24 cellular contexts compared by ENCODE assay signal in the genomic region with DNA sequence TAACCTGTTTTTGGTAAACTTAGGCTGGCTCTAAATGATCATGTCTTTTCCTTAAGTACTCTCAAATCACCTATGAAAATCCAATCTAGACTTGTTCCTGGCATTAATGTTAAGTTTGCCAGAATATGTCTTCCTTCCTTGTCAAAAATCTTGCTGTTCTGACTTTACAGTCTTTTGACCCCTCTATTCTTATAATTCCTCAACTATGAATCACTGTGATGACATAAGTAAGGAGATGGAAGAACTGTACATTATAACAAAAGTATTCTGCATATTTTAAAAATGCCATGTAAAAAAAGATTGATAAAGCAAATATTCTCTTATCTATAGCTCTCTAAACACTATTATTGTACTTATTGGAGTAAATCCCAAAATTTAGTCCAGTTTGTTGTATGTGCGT. TPM values are rescaled to one million over a fixed set of nuclear protein-coding genes. Genes with fewer than 3 reads are reported as not detected.
A peak's percentile ranks its signal among the peaks of the same experiment; 100 is the strongest.
DNase-seq lines count a peak whose midpoint lies in the region; ATAC-seq, FAIRE-seq and TF ChIP-seq lines count a peak whose summit lies in the region.
"Had no signal": no experiment of that assay in that cellular context is flagged by ENCODE, and none has a peak within 500 bp of the region (broad histone marks: within the 10 kb centered on the region; RNA-seq: fewer than 3 reads in every experiment).

No MANE protein-coding gene starts in this region.

- H3K4me3 ChIP-seq in bronchial epithelial cell (ENCODE audit: low read depth, low read length): no peak overlapping the region
- no peak overlapping the region for H3K4me3 ChIP-seq in CD8-positive, alpha-beta T cell (ENCODE audit: low read depth, low read length)
- H3K4me3 ChIP-seq in suprapubic skin: no peak overlapping the region
- H3K4me3 ChIP-seq in mucosa of descending colon: no peak overlapping the region
- H3K4me3 ChIP-seq: adrenal gland, gastrocnemius medialis, lung, SK-N-MC, thyroid gland had no signal

- WGBS in suprapubic skin: 96% methylated on average over 1 of the region's 1 CpG

- no peak overlapping the region for H3K27ac ChIP-seq in CD8-positive, alpha-beta T cell (ENCODE audit: low read depth, low read length)
- H3K27ac ChIP-seq in suprapubic skin: no peak overlapping the region
- H3K27ac ChIP-seq: adrenal gland, gastrocnemius medialis, SK-N-MC, thyroid gland, VCaP had no signal

- H3K9me3 ChIP-seq in CD8-positive, alpha-beta T cell (ENCODE audit: low read length): no peaks in the 10 kb centered on the region
- no peaks in the 10 kb centered on the region for H3K9me3 ChIP-seq in suprapubic skin
- no peaks in the 10 kb centered on the region for H3K9me3 ChIP-seq in mucosa of descending colon
- H3K9me3 ChIP-seq: adrenal gland, gastrocnemius medialis, thyroid gland had no signal

- H3K27me3 Mint-ChIP-seq in CD8-positive, alpha-beta T cell (ENCODE audit: low read depth): no peaks in the 10 kb centered on the region

- H3K27me3 ChIP-seq in bronchial epithelial cell (ENCODE audit: control insufficient read depth, insufficient read depth, low read length) (no peaks in the 10 kb centered on the region), suprapubic skin (no peaks in the 10 kb centered on the region)
- no peaks in the 10 kb centered on the region for H3K27me3 ChIP-seq in CD8-positive, alpha-beta T cell (ENCODE audit: insufficient read depth, low read length)
- H3K27me3 ChIP-seq: adrenal gland, gastrocnemius medialis, thyroid gland had no signal

- H3K36me3 Mint-ChIP-seq in CD8-positive, alpha-beta T cell: peaks cover 2% of the 10 kb centered on the region

- TF ChIP-seq CTCF in bronchial epithelial cell (IDR thresholded peaks at IDR 0.05; ENCODE audit: insufficient read depth, low read length, severe bottlenecking) (no peak), suprapubic skin (IDR thresholded peaks at IDR 0.05) (no peak), mucosa of descending colon (IDR thresholded peaks at IDR 0.05) (no peak)
- TF ChIP-seq CTCF in CD8-positive, alpha-beta T cell (IDR thresholded peaks at IDR 0.05): no peak

- no peak for TF ChIP-seq EP300 in suprapubic skin (IDR thresholded peaks at IDR 0.05)

- H3K36me3 ChIP-seq in bronchial epithelial cell (ENCODE audit: control insufficient read depth, insufficient read depth, low read length): no peaks in the 10 kb centered on the region
- H3K36me3 ChIP-seq in CD8-positive, alpha-beta T cell (ENCODE audit: insufficient read depth, low read length): no peaks in the 10 kb centered on the region
- H3K36me3 ChIP-seq in suprapubic skin: no peaks in the 10 kb centered on the region
- no peaks in the 10 kb centered on the region for H3K36me3 ChIP-seq in mucosa of descending colon (ENCODE audit: low read depth)
- H3K36me3 ChIP-seq: adrenal gland, gastrocnemius medialis, thyroid gland had no signal

- no peak for ATAC-seq in CD8-positive, alpha-beta T cell
- no peak for ATAC-seq in mucosa of descending colon
- no peak for ATAC-seq in sciatic nerve
- ATAC-seq: gastrocnemius medialis; stimulated activated naive CD8-positive, alpha-beta T cell treated with anti-CD3 and anti-CD28 coated beads, Interleukin-15, Interleukin-2, amounts not matched to agents 100 U/mL and 50 U/mL, for 24 hours had no signal

- H3K4me1 ChIP-seq in CD8-positive, alpha-beta T cell (ENCODE audit: insufficient read depth, low read length): peaks cover 24% of the 10 kb centered on the region
- H3K4me1 ChIP-seq in suprapubic skin: peaks cover 6% of the 10 kb centered on the region
- H3K4me1 ChIP-seq in mucosa of descending colon (ENCODE audit: low read depth): peaks cover 6% of the 10 kb centered on the region
- H3K4me1 ChIP-seq: adrenal gland, gastrocnemius medialis, thyroid gland had no signal

- FAIRE-seq in HTR-8/SVneo (lab: Jason Lieb, UNC) (no peak), bronchial epithelial cell (lab: Jason Lieb, UNC) (no peak)

- no peaks in the 10 kb centered on the region for H3K9me3 Mint-ChIP-seq in CD8-positive, alpha-beta T cell
- H3K9me3 Mint-ChIP-seq: activated T-helper 2 cell treated with anti-CD3 and anti-CD28 coated beads, Interferon-gamma antibody, Interleukin-2, Interleukin-4, amounts not matched to agents 10 μg/mL and 5 μg/mL and 100 μg/mL, durations not matched to agents 14 hours and 24 hours and 36 hours; T-helper 2 cell treated with Interferon-gamma antibody and Interleukin-4, amounts not matched to agents 5 μg/mL and 100 μg/mL, for 36 hours had no signal

- peaks cover 28% of the 10 kb centered on the region for H3K4me1 Mint-ChIP-seq in CD8-positive, alpha-beta T cell (ENCODE audit: low read depth)

- POLR2A ChIA-PET in CD8-positive, alpha-beta T cell (lab: Charles Lee): interaction anchor here (0.6 to 4.8 kb wide), 2 partner anchors 56 to 135 kb away, joined by 3 to 32 read pairs; a partner anchor contains a TSS

- no peak for TF ChIP-seq POLR2A in suprapubic skin (IDR thresholded peaks at IDR 0.05)

- H3K4me3 Mint-ChIP-seq in CD8-positive, alpha-beta T cell: no peak overlapping the region
- H3K4me3 Mint-ChIP-seq: T-helper 2 cell treated with Interferon-gamma antibody and Interleukin-4, amounts not matched to agents 5 μg/mL and 100 μg/mL, for 36 hours had no signal

- intact Hi-C loops in CD8-positive, alpha-beta T cell (cut with DNase I, micrococcal nuclease): loop anchor here in 1 of 2 experiments (1.0 to 5.0 kb wide), 3 partner anchors 20 to 121 kb away; a partner anchor contains a TSS
- intact Hi-C loops in mucosa of descending colon (cut with DNase I, micrococcal nuclease) (no loop called here), sciatic nerve (cut with DNase I) (no loop called here)

- DNase-seq in EH (ENCODE audit: low read depth): peak; percentile 55
- peak; percentile 47 for DNase-seq in HTR-8/SVneo (ENCODE audit: insufficient read length, low spot score)
- DNase-seq in bronchial epithelial cell (ENCODE audit: low read depth): peak; percentile 33
- DNase-seq in kidney tubule cell (ENCODE audit: low spot score): peak; percentile 16
- DNase-seq in CD8-positive, alpha-beta T cell: no peak
- no peak for DNase-seq in suprapubic skin (ENCODE audit: low spot score in 2 of 2)
- no peak for DNase-seq in mucosa of descending colon
- no peak for DNase-seq in sciatic nerve (ENCODE audit: low spot score)
- DNase-seq: activated CD8-positive, alpha-beta memory T cell treated with anti-CD3 and anti-CD28 coated beads, Interleukin-2, amount 50 U/mL, for 48 hours; adrenal gland; COR-L47; gastrocnemius medialis; NCI-H1417; NCI-H510A; NK-92 treated with Interleukin-12 subunit alpha and Interleukin-12 subunit beta, amount 100 ng/mL, for 24 hours; stimulated activated CD4-positive, alpha-beta T cell treated with anti-CD3 and anti-CD28 coated beads, Interleukin-12 subunit alpha, Interleukin-12 subunit beta, amount 100 ng/mL, for 4 hours; stimulated activated CD4-positive, alpha-beta T cell treated with anti-CD3 and anti-CD28 coated beads, Interleukin-4, amount 100 ng/mL, for 4 hours; stimulated activated naive CD8-positive, alpha-beta T cell treated with anti-CD3 and anti-CD28 coated beads, Interleukin-15, Interleukin-2, amounts not matched to agents 100 U/mL and 50 U/mL, for 24 hours; thyroid gland had no signal

- CTCF ChIA-PET in CD8-positive, alpha-beta T cell (lab: Charles Lee): no interaction called here

- H3K27ac Mint-ChIP-seq in CD8-positive, alpha-beta T cell: no peak overlapping the region
- H3K27ac Mint-ChIP-seq: activated T-helper 2 cell treated with anti-CD3 and anti-CD28 coated beads, Interferon-gamma antibody, Interleukin-2, Interleukin-4, amounts not matched to agents 10 μg/mL and 5 μg/mL and 100 μg/mL, durations not matched to agents 14 hours and 24 hours and 36 hours; T-helper 2 cell treated with Interferon-gamma antibody and Interleukin-4, amounts not matched to agents 5 μg/mL and 100 μg/mL, for 36 hours had no signal

RNA-seq across cellular contexts. Expression of a gene that starts 51.4 kb away (rescaled TPM):
- 34.6 and 35.0 TPM in 2 replicates for total RNA-seq in bronchial epithelial cell
- total RNA-seq in CD8-positive, alpha-beta T cell: 10 to 100 TPM; 48.8 to 52.7 TPM
- 10 to 100 TPM; 37.0 to 95.1 (median 55.7) TPM for total RNA-seq in suprapubic skin
- 10 to 100 TPM; 30.6 to 30.9 (median 30.8) TPM for total RNA-seq in mucosa of descending colon
- total RNA-seq in sciatic nerve: 30.1 TPM

RNA-seq across cellular contexts. Expression of a gene that starts 56.2 kb away (rescaled TPM):
- total RNA-seq in bronchial epithelial cell (86.2 and 87.1 TPM in 2 replicates), suprapubic skin (10 to 100 TPM; 41.5 to 89.5 (median 50.8) TPM), mucosa of descending colon (10 to 100 TPM; 32.9 to 45.6 (median 40.6) TPM), sciatic nerve (46.0 TPM)
- total RNA-seq in CD8-positive, alpha-beta T cell: 10 to 100 TPM; 40.4 to 42.4 TPM

Comparison
In these comparisons a context has a peak if more than half of its experiments do, and no peak if none do; other contexts are left out.
1. DNase-seq: peak in EH (single experiment), HTR-8/SVneo (single experiment), bronchial epithelial cell (single experiment) and kidney tubule cell (single experiment); none in CD8-positive, alpha-beta T cell (0 of 7), suprapubic skin (0 of 2), mucosa of descending colon (0 of 3) and sciatic nerve (single experiment).